In genomic region chr11:117713676-117714075, GRCh38 we compare ENCODE assay signal across 22 cellular contexts.
DNase-seq lines count a peak whose midpoint lies in the region; ATAC-seq and TF ChIP-seq lines count a peak whose summit lies in the region.
"Had no signal": no experiment of that assay in that cellular context is flagged by ENCODE, and none has a peak within 500 bp of the region (broad histone marks: within the 10 kb centered on the region; RNA-seq: fewer than 3 reads in every experiment).

No MANE protein-coding gene starts in this region.

- H3K27ac ChIP-seq in layer of hippocampus (ENCODE audit: low read depth, low read length) = peak overlapping the region; percentile 35
- H3K27ac ChIP-seq: ascending aorta; BLaER1 treated with 17β-estradiol and CSF1 and Interleukin-3, amounts not matched to agents 10 nM and 100 nM had no signal

- no peaks in the 10 kb centered on the region for H3K27me3 ChIP-seq in layer of hippocampus (ENCODE audit: control insufficient read depth, insufficient read depth, low read length)
- H3K27me3 ChIP-seq: ascending aorta had no signal

- no peak for TF ChIP-seq CTCF in GM20000 (IDR thresholded peaks at IDR 0.05; ENCODE audit: extremely low read depth, missing control alignments)

- no peak for ATAC-seq in HG02981 (IDR thresholded peaks at IDR 0.05; ENCODE audit: unreplicated experiment)
- ATAC-seq: activated CD4-positive, alpha-beta T cell treated with anti-CD3 and anti-CD28 coated beads for 36 hours; right cardiac atrium; SK-N-SH treated with all-trans-retinoic acid at 6 μM for 48 hours; T-helper 17 cell had no signal

- DNase-seq in COLO668 (lab: John Stamatoyannopoulos, UW; ENCODE audit: unreplicated experiment) (peak; percentile 71), DMS53 treated with DMSO at 0.1 percent for 48 hours (lab: John Stamatoyannopoulos, UW; ENCODE audit: unreplicated experiment) (peak; percentile 22), NCI-H774 (lab: John Stamatoyannopoulos, UW) (peak; percentile 57), NCI-H446 treated with DMSO at 0.1 percent for 48 hours (lab: John Stamatoyannopoulos, UW) (no peak), GM20000 (ENCODE audit: low spot score) (no peak)
- DNase-seq: activated CD4-positive, alpha-beta T cell treated with anti-CD3 and anti-CD28 coated beads for 36 hours; activated naive CD8-positive, alpha-beta T cell treated with anti-CD3 and anti-CD28 coated beads, Interleukin-2, amount 10 ng/mL, durations not matched to agents 7 days and 5 days; activated T-cell treated with anti-CD3 and anti-CD28 coated beads for 4 hours; Caco-2; mammary epithelial cell; NCI-H1048; NCI-H2171; NCI-H69; OCI-M1; right cardiac atrium; stimulated activated CD4-positive, alpha-beta T cell treated with anti-CD3 and anti-CD28 coated beads, Interleukin-2, amount 100 ng/mL, for 48 hours; T-helper 17 cell had no signal

Comparison
In these comparisons a context has a peak if more than half of its experiments do, and no peak if none do; other contexts are left out.
1. DNase-seq: peak in COLO668 (single experiment), DMS53 treated with DMSO at 0.1 percent for 48 hours (single experiment) and NCI-H774 (single experiment); none in NCI-H446 treated with DMSO at 0.1 percent for 48 hours (single experiment) and GM20000 (single experiment).